In the genomic region with DNA sequence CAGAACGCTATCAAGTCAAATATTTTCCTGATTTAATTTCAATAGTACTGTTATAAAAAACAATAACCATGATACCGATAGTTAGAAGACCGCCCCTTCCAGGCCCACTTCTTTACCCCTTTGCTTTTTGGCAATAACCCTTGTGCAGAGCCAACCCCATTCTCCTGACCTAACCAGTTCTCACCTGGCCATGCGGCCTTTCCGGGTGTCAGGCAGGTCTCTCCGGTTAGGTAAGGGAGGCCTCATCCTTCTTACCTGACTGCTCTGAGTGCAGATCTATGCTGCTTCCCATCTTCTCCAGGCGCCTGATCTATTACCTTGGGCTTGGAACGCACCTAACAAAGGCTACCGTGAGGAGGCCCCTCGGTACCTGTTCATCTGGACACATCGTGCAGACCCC, we compare ENCODE assay signal across 1 cellular context.
TF ChIP-seq lines count a peak whose summit lies in the region.

No MANE protein-coding gene starts in this region.

TF ChIP-seq in liver, 16 proteins besides CTCF, POLR2A, EP300 and RAD21:
- TF ChIP-seq FOXA2 (IDR thresholded peaks at IDR 0.05): no peak
- TF ChIP-seq SP1 (IDR thresholded peaks at IDR 0.05): no peak
- no peak for TF ChIP-seq RXRA (IDR thresholded peaks at IDR 0.05)
- no peak for TF ChIP-seq JUND (IDR thresholded peaks at IDR 0.05)
- no peak for TF ChIP-seq NR2F2 (IDR thresholded peaks at IDR 0.05)
- TF ChIP-seq, protein P1, sequence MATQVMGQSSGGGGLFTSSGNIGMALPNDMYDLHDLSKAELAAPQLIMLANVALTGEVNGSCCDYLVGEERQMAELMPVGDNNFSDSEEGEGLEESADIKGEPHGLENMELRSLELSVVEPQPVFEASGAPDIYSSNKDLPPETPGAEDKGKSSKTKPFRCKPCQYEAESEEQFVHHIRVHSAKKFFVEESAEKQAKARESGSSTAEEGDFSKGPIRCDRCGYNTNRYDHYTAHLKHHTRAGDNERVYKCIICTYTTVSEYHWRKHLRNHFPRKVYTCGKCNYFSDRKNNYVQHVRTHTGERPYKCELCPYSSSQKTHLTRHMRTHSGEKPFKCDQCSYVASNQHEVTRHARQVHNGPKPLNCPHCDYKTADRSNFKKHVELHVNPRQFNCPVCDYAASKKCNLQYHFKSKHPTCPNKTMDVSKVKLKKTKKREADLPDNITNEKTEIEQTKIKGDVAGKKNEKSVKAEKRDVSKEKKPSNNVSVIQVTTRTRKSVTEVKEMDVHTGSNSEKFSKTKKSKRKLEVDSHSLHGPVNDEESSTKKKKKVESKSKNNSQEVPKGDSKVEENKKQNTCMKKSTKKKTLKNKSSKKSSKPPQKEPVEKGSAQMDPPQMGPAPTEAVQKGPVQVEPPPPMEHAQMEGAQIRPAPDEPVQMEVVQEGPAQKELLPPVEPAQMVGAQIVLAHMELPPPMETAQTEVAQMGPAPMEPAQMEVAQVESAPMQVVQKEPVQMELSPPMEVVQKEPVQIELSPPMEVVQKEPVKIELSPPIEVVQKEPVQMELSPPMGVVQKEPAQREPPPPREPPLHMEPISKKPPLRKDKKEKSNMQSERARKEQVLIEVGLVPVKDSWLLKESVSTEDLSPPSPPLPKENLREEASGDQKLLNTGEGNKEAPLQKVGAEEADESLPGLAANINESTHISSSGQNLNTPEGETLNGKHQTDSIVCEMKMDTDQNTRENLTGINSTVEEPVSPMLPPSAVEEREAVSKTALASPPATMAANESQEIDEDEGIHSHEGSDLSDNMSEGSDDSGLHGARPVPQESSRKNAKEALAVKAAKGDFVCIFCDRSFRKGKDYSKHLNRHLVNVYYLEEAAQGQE (IDR thresholded peaks at IDR 0.05): no peak
- no peak for TF ChIP-seq GABPA (IDR thresholded peaks at IDR 0.05 in 1 of 2, conservative IDR thresholded peaks at IDR 0.05 in 1 of 2)
- TF ChIP-seq, protein P2, sequence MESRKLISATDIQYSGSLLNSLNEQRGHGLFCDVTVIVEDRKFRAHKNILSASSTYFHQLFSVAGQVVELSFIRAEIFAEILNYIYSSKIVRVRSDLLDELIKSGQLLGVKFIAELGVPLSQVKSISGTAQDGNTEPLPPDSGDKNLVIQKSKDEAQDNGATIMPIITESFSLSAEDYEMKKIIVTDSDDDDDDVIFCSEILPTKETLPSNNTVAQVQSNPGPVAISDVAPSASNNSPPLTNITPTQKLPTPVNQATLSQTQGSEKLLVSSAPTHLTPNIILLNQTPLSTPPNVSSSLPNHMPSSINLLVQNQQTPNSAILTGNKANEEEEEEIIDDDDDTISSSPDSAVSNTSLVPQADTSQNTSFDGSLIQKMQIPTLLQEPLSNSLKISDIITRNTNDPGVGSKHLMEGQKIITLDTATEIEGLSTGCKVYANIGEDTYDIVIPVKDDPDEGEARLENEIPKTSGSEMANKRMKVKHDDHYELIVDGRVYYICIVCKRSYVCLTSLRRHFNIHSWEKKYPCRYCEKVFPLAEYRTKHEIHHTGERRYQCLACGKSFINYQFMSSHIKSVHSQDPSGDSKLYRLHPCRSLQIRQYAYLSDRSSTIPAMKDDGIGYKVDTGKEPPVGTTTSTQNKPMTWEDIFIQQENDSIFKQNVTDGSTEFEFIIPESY (IDR thresholded peaks at IDR 0.05): no peak
- TF ChIP-seq, protein P3, sequence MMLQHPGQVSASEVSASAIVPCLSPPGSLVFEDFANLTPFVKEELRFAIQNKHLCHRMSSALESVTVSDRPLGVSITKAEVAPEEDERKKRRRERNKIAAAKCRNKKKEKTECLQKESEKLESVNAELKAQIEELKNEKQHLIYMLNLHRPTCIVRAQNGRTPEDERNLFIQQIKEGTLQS (IDR thresholded peaks at IDR 0.05): no peak
- TF ChIP-seq EGR1 (IDR thresholded peaks at IDR 0.05; ENCODE audit: low read depth in 2 of 2): no peak
- no peak for TF ChIP-seq HNF4G (IDR thresholded peaks at IDR 0.05)
- TF ChIP-seq YY1 (IDR thresholded peaks at IDR 0.05): no peak
